ENCODE assay signal across 19 cellular contexts in the genomic region with DNA sequence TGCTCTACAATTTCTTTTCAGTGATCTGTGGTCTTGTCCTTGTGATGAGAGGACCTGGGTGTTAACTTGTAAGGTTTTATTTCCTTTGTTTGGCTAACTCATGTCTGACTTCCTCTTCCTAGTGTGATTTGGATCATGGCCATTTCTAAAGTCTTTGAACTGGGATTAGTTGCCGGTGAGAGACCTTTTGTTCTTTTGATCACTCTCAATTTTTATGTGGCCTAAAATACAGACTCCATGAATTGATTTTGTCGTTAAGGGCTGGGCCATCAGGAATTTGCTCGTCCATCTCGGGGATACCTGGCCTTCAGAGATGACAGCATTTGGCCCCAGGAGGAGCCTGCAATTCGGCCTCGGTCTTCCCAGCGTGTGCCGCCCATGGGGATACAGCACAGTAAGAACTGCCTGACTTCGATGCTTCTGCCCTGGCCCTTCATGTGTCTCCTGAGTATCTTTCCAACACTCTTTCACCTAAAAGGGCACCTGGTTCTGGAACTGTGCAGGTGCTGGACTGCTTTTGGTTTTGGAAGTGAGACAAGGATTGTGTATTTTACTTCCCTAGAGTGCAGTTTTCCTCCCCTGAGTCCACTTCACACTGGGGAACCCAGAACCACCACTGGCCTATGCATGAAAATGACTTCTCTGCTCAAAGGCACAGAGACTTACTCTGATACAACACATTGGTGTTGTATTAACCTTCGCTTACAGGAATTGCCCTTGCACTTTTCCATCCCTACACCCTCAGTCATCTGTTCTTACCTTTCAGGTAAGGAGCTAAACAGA. TPM values are rescaled to one million over a fixed set of nuclear protein-coding genes. Genes with fewer than 3 reads are reported as not detected.
DNase-seq lines count a peak whose midpoint lies in the region; ATAC-seq and TF ChIP-seq lines count a peak whose summit lies in the region.
"Had no signal": no experiment of that assay in that cellular context is flagged by ENCODE, and none has a peak within 500 bp of the region (broad histone marks: within the 10 kb centered on the region; RNA-seq: fewer than 3 reads in every experiment).

No MANE protein-coding gene starts in this region.

- H2BK12ac ChIP-seq in mesenchymal stem cell (ENCODE audit: low read length in 2 of 2) = no peak overlapping the region

- H2AK5ac ChIP-seq in mesenchymal stem cell (ENCODE audit: low read length, severe bottlenecking) = peak overlapping the region; percentile 56

- H3K79me2 ChIP-seq in osteoblast (ENCODE audit: insufficient read depth, low read length) = no peaks in the 10 kb centered on the region

- H3K4me3 ChIP-seq in mesenchymal stem cell (ENCODE audit: insufficient read depth in 1 of 2, low read depth in 1 of 2, low read length in 2 of 2) = no peak overlapping the region
- H3K4me3 ChIP-seq in osteoblast (ENCODE audit: insufficient read depth, low read length) = no peak overlapping the region
- H3K4me3 ChIP-seq: vagina had no signal

- no peaks in the 10 kb centered on the region for H3K36me3 Mint-ChIP-seq in activated naive CD4-positive, alpha-beta T cell treated with anti-CD3 and anti-CD28 coated beads, Interleukin-2, amount 50 U/mL, for 72 hours
- H3K36me3 Mint-ChIP-seq: immature natural killer cell; stimulated activated memory B cell treated with anti-CD40 and anti-IgM and Interleukin-4, amounts not matched to agents 10 μg/mL and 1 μg/mL and 100 μg/mL, for 72 hours had no signal

- H4K91ac ChIP-seq in mesenchymal stem cell (ENCODE audit: low read length) = no peak overlapping the region

- H4K20me1 ChIP-seq in osteoblast (ENCODE audit: insufficient read depth, low read length) = no peaks in the 10 kb centered on the region

- H2BK5ac ChIP-seq in mesenchymal stem cell (ENCODE audit: low read depth, low read length, poor library complexity, severe bottlenecking) = no peak overlapping the region

- TF ChIP-seq CTCF in VCaP (conservative IDR thresholded peaks at IDR 0.05) (no peak), omental fat pad (IDR thresholded peaks at IDR 0.05) (no peak), osteoblast (IDR thresholded peaks at IDR 0.05; ENCODE audit: extremely low read depth, low read depth, low read length) (no peak)

- H3K27ac ChIP-seq in VCaP (peak overlapping the region; percentile 25), mesenchymal stem cell (ENCODE audit: low read length, poor library complexity, severe bottlenecking) (no peak overlapping the region), osteoblast (ENCODE audit: low read depth, low read length) (no peak overlapping the region)
- H3K27ac ChIP-seq: vagina had no signal

- H2AFZ ChIP-seq in mesenchymal stem cell (ENCODE audit: low read depth, low read length) = no peak overlapping the region
- no peak overlapping the region for H2AFZ ChIP-seq in osteoblast (ENCODE audit: low read length)

- 47% methylated on average over 8 of the region's 10 CpGs for WGBS in mesenchymal stem cell

- no peak overlapping the region for H3K27ac Mint-ChIP-seq in activated naive CD4-positive, alpha-beta T cell treated with anti-CD3 and anti-CD28 coated beads, Interleukin-2, amount 50 U/mL, for 72 hours
- H3K27ac Mint-ChIP-seq: stimulated activated memory B cell treated with anti-CD40 and anti-IgM and Interleukin-4, amounts not matched to agents 10 μg/mL and 1 μg/mL and 100 μg/mL, for 72 hours had no signal

- DNase-seq in DMS153 (lab: John Stamatoyannopoulos, UW) = peak; percentile 40
- peak; percentile 17 to 34 for DNase-seq in Kasumi-1 (lab: John Stamatoyannopoulos, UW)
- DNase-seq in mesenchymal stem cell = no peak
- DNase-seq in omental fat pad (ENCODE audit: low spot score) = no peak
- DNase-seq in osteoblast (ENCODE audit: insufficient read length, low spot score, missing footprints) = no peak
- no peak for DNase-seq in NCI-H1105 (lab: John Stamatoyannopoulos, UW)
- no peak for DNase-seq in activated naive CD4-positive, alpha-beta T cell treated with anti-CD3 and anti-CD28 coated beads, Interleukin-2, amount 50 U/mL, for 72 hours (ENCODE audit: low spot score in 2 of 2)
- DNase-seq: immature natural killer cell; NCI-H1092 treated with DMSO at 0.1 percent for 48 hours; NCI-H82; SIG-M5; stimulated activated CD4-positive, alpha-beta T cell treated with anti-CD3 and anti-CD28 coated beads, Interleukin-4, amount 100 ng/mL, for 24 hours had no signal

- H3K9ac ChIP-seq in mesenchymal stem cell (ENCODE audit: low read length) = no peak overlapping the region

- H3K4me1 ChIP-seq in mesenchymal stem cell (ENCODE audit: control insufficient read depth, insufficient read depth, low read depth, low read length) = peaks cover 7% of the 10 kb centered on the region
- no peaks in the 10 kb centered on the region for H3K4me1 ChIP-seq in osteoblast (ENCODE audit: insufficient read depth, low read length)

- no peaks in the 10 kb centered on the region for H3K9me3 Mint-ChIP-seq in activated naive CD4-positive, alpha-beta T cell treated with anti-CD3 and anti-CD28 coated beads, Interleukin-2, amount 50 U/mL, for 72 hours
- H3K9me3 Mint-ChIP-seq: immature natural killer cell; stimulated activated memory B cell treated with anti-CD40 and anti-IgM and Interleukin-4, amounts not matched to agents 10 μg/mL and 1 μg/mL and 100 μg/mL, for 72 hours had no signal

- H3K9me3 ChIP-seq in mesenchymal stem cell (ENCODE audit: control insufficient read depth, low read length) = no peaks in the 10 kb centered on the region
- no peaks in the 10 kb centered on the region for H3K9me3 ChIP-seq in osteoblast (ENCODE audit: low read depth, low read length)
- H3K9me3 ChIP-seq: vagina had no signal

- H3K18ac ChIP-seq in mesenchymal stem cell (ENCODE audit: low read depth in 1 of 2, low read length in 2 of 2) = no peak overlapping the region

- H3K36me3 ChIP-seq in mesenchymal stem cell (ENCODE audit: control insufficient read depth in 1 of 2, insufficient read depth in 2 of 2, low read depth in 1 of 2, low read length in 2 of 2) = no peaks in the 10 kb centered on the region
- H3K36me3 ChIP-seq in osteoblast (ENCODE audit: insufficient read depth, low read length) = no peaks in the 10 kb centered on the region
- H3K36me3 ChIP-seq: vagina had no signal

- H3K27me3 ChIP-seq in mesenchymal stem cell (ENCODE audit: control insufficient read depth in 1 of 2, insufficient read depth in 1 of 2, low read length in 2 of 2) (peaks cover 23 to 34% of the 10 kb centered on the region in 2 experiments), osteoblast (ENCODE audit: insufficient read depth, low read length) (peaks cover 44% of the 10 kb centered on the region)
- H3K27me3 ChIP-seq: vagina had no signal

- H4K8ac ChIP-seq in mesenchymal stem cell (ENCODE audit: low read length) = no peak overlapping the region

- no peaks in the 10 kb centered on the region for H3K79me1 ChIP-seq in mesenchymal stem cell (replicated peaks; ENCODE audit: low read length, poor library complexity, severe bottlenecking)

- no peak overlapping the region for H2BK15ac ChIP-seq in mesenchymal stem cell (ENCODE audit: low read depth, poor library complexity, severe bottlenecking)

- H3K14ac ChIP-seq in mesenchymal stem cell (ENCODE audit: low read length in 2 of 2) = no peak overlapping the region

- no peak overlapping the region for H2BK120ac ChIP-seq in mesenchymal stem cell (ENCODE audit: low read depth, low read length)

- H3K4me2 ChIP-seq in mesenchymal stem cell (ENCODE audit: low read length, poor library complexity, severe bottlenecking) = no peak overlapping the region
- H3K4me2 ChIP-seq in osteoblast (ENCODE audit: insufficient read depth, low read length) = no peak overlapping the region

- no peak overlapping the region for H3K23ac ChIP-seq in mesenchymal stem cell (ENCODE audit: low read length in 2 of 2)

- H3K4ac ChIP-seq in mesenchymal stem cell (ENCODE audit: low read depth in 1 of 2, low read length in 2 of 2) = no peak overlapping the region

- ATAC-seq in omental fat pad (ENCODE audit: low FRiP score) = no peak
- no peak for ATAC-seq in activated naive CD4-positive, alpha-beta T cell treated with anti-CD3 and anti-CD28 coated beads, Interleukin-2, amount 50 U/mL, for 72 hours
- ATAC-seq: activated CD4-positive, CD25-positive, alpha-beta regulatory T cell treated with anti-CD3 and anti-CD28 coated beads, Interleukin-2, amount 50 U/mL, for 24 hours; stimulated activated memory B cell treated with anti-CD40 and anti-IgM and Interleukin-4, amounts not matched to agents 10 μg/mL and 1 μg/mL and 100 μg/mL, for 72 hours had no signal

RNA-seq across cellular contexts. Expression of a gene that starts 13.1 kb away (rescaled TPM):
- 0.43 TPM for polyA plus RNA-seq in mesenchymal stem cell (2013, experiment 1 of 2)
- polyA plus RNA-seq in mesenchymal stem cell (2013, experiment 2 of 2) = 0.47 TPM
- 1 to 10 TPM; 2.0 to 6.9 (median 3.8) TPM for total RNA-seq in omental fat pad
- 4.7 and 5.1 TPM in 2 replicates for total RNA-seq in osteoblast
- total RNA-seq in activated naive CD4-positive, alpha-beta T cell treated with anti-CD3 and anti-CD28 coated beads, Interleukin-2, amount 50 U/mL, for 72 hours = not detected
- polyA plus RNA-seq: immature natural killer cell had no signal

RNA-seq across cellular contexts. Expression of a gene that starts 33.2 kb away (rescaled TPM):
- not detected for polyA plus RNA-seq in mesenchymal stem cell (2013, experiment 1 of 2)
- not detected for polyA plus RNA-seq in mesenchymal stem cell (2013, experiment 2 of 2)
- total RNA-seq in omental fat pad = not detected
- under 0.01 and 0.36 TPM in 2 replicates for total RNA-seq in osteoblast
- not detected for total RNA-seq in activated naive CD4-positive, alpha-beta T cell treated with anti-CD3 and anti-CD28 coated beads, Interleukin-2, amount 50 U/mL, for 72 hours
- total RNA-seq: H4, mucosa of gallbladder, vagina had no signal
- polyA plus RNA-seq: adipose tissue, immature natural killer cell had no signal

Comparison
In these comparisons a context has a peak if more than half of its experiments do, and no peak if none do; other contexts are left out.
1. DNase-seq: peak in DMS153 (single experiment) and Kasumi-1 (2 of 2); none in mesenchymal stem cell (single experiment), omental fat pad (single experiment), osteoblast (single experiment), NCI-H1105 (single experiment) and activated naive CD4-positive, alpha-beta T cell treated with anti-CD3 and anti-CD28 coated beads, Interleukin-2, amount 50 U/mL, for 72 hours (0 of 2).